ENCODE assay signal across 22 cellular contexts in genomic region chr6:42615518-42615917, GRCh38.
"Had no signal": no experiment of that assay in that cellular context is flagged by ENCODE, and none has a peak within 500 bp of the region (broad histone marks: within the 10 kb centered on the region; RNA-seq: fewer than 3 reads in every experiment).

No MANE protein-coding gene starts in this region.

- H3K27me3 ChIP-seq: gastrocnemius medialis, neural progenitor cell, spleen, testis, tibial artery had no signal

- H3K4me3 ChIP-seq: gastrocnemius medialis, lung, mucosa of descending colon, neural progenitor cell, prostate gland, skin epidermis, spleen, testis, tibial artery had no signal

- H3K9ac ChIP-seq: neural progenitor cell had no signal

- H3K27ac ChIP-seq: gastrocnemius medialis, neural progenitor cell, prostate gland, skin epidermis, spleen, testis, tibial artery had no signal

- H3K36me3 ChIP-seq: prostate gland had no signal

- DNase-seq: cortex of kidney; foreskin fibroblast; gastrocnemius medialis; head of caudate nucleus; kidney; mucosa of descending colon; naive B cell; nucleus accumbens; right cardiac atrium; spleen; stimulated activated CD4-positive, alpha-beta T cell treated with anti-CD3 and anti-CD28 coated beads, Interleukin-4, amount 100 ng/mL, for 4 hours; stimulated activated naive CD8-positive, alpha-beta T cell treated with anti-CD3 and anti-CD28 coated beads, Interleukin-15, Interleukin-2, amounts not matched to agents 100 U/mL and 50 U/mL, for 24 hours; substantia nigra; testis; tibial artery had no signal

- H3K9me3 ChIP-seq: gastrocnemius medialis, mucosa of descending colon, prostate gland, spleen, testis, tibial artery had no signal

- H3K4me1 ChIP-seq: neural progenitor cell, prostate gland, spleen, testis, tibial artery had no signal

- H2AFZ ChIP-seq: neural progenitor cell had no signal

- ATAC-seq: esophagus mucosa; gastrocnemius medialis; left lobe of liver; mucosa of descending colon; right cardiac atrium; stimulated activated memory B cell treated with anti-CD40 and anti-IgM and Interleukin-4, amounts not matched to agents 10 μg/mL and 1 μg/mL and 100 μg/mL, for 72 hours; stimulated activated naive CD8-positive, alpha-beta T cell treated with anti-CD3 and anti-CD28 coated beads, Interleukin-15, Interleukin-2, amounts not matched to agents 100 U/mL and 50 U/mL, for 24 hours had no signal

- H3K4me2 ChIP-seq: neural progenitor cell had no signal
